Comparison of ENCODE assay signal across 8 cellular contexts in genomic region chr3:59540696-59541095, GRCh38.
A peak's percentile ranks its signal among the peaks of the same experiment; 100 is the strongest.
DNase-seq lines count a peak whose midpoint lies in the region; ATAC-seq lines count a peak whose summit lies in the region.

No MANE protein-coding gene starts in this region.

- H3K4me3 Mint-ChIP-seq in activated T-cell treated with anti-CD3 and anti-CD28 coated beads, Interleukin-2, amount 50 U/mL, for 24 hours: no peak overlapping the region
- peak overlapping the region in 1 of 4 donors; percentile 53 for H3K4me3 Mint-ChIP-seq in IgD-negative memory B cell
- peak overlapping the region; percentile 53 for H3K4me3 Mint-ChIP-seq in stimulated activated memory B cell treated with anti-CD40 and anti-IgM and Interleukin-4, amounts not matched to agents 10 μg/mL and 1 μg/mL and 100 μg/mL, for 72 hours

- no peak for DNase-seq in activated T-cell treated with anti-CD3 and anti-CD28 coated beads, Interleukin-2, amount 50 U/mL, for 24 hours
- DNase-seq in activated T-cell treated with anti-CD3 and anti-CD28 coated beads, Interleukin-2, amount 50 U/mL, for 48 hours: no peak
- no peak for DNase-seq in DMS53 treated with DMSO at 0.1 percent for 48 hours (lab: John Stamatoyannopoulos, UW; ENCODE audit: unreplicated experiment)
- no peak for DNase-seq in stimulated activated CD4-positive, alpha-beta T cell treated with anti-CD3 and anti-CD28 coated beads, Interleukin-15, amount 100 ng/mL, for 24 hours
- DNase-seq in kidney glomerular epithelial cell (lab: John Stamatoyannopoulos, UW): no peak

- no peaks in the 10 kb centered on the region for H3K27me3 Mint-ChIP-seq in activated T-cell treated with anti-CD3 and anti-CD28 coated beads, Interleukin-2, amount 50 U/mL, for 24 hours
- peaks cover 1% of the 10 kb centered on the region for H3K27me3 Mint-ChIP-seq in IgD-negative memory B cell
- H3K27me3 Mint-ChIP-seq in stimulated activated memory B cell treated with anti-CD40 and anti-IgM and Interleukin-4, amounts not matched to agents 10 μg/mL and 1 μg/mL and 100 μg/mL, for 72 hours: no peaks in the 10 kb centered on the region

- H3K4me1 Mint-ChIP-seq in activated T-cell treated with anti-CD3 and anti-CD28 coated beads, Interleukin-2, amount 50 U/mL, for 24 hours (ENCODE audit: low read depth): peaks cover 23% of the 10 kb centered on the region
- peaks cover 0 to 3% (median 0%) of the 10 kb centered on the region in 3 donors for H3K4me1 Mint-ChIP-seq in IgD-negative memory B cell
- H3K4me1 Mint-ChIP-seq in stimulated activated memory B cell treated with anti-CD40 and anti-IgM and Interleukin-4, amounts not matched to agents 10 μg/mL and 1 μg/mL and 100 μg/mL, for 72 hours: peaks cover 14% of the 10 kb centered on the region

- peak overlapping the region; percentile 53 for H3K27ac Mint-ChIP-seq in activated T-cell treated with anti-CD3 and anti-CD28 coated beads, Interleukin-2, amount 50 U/mL, for 24 hours
- H3K27ac Mint-ChIP-seq in IgD-negative memory B cell: peak overlapping the region in 2 of 3 donors; percentile 32 to 37
- peak overlapping the region; percentile 50 for H3K27ac Mint-ChIP-seq in stimulated activated memory B cell treated with anti-CD40 and anti-IgM and Interleukin-4, amounts not matched to agents 10 μg/mL and 1 μg/mL and 100 μg/mL, for 72 hours

- H3K36me3 Mint-ChIP-seq in activated T-cell treated with anti-CD3 and anti-CD28 coated beads, Interleukin-2, amount 50 U/mL, for 24 hours (ENCODE audit: low read depth): no peaks in the 10 kb centered on the region
- H3K36me3 Mint-ChIP-seq in IgD-negative memory B cell: no peaks in the 10 kb centered on the region
- H3K36me3 Mint-ChIP-seq in stimulated activated memory B cell treated with anti-CD40 and anti-IgM and Interleukin-4, amounts not matched to agents 10 μg/mL and 1 μg/mL and 100 μg/mL, for 72 hours: no peaks in the 10 kb centered on the region

- H3K9me3 Mint-ChIP-seq in activated T-cell treated with anti-CD3 and anti-CD28 coated beads, Interleukin-2, amount 50 U/mL, for 24 hours: no peaks in the 10 kb centered on the region
- H3K9me3 Mint-ChIP-seq in IgD-negative memory B cell: peaks cover 0 to 2% (median 0%) of the 10 kb centered on the region in 3 donors
- H3K9me3 Mint-ChIP-seq in stimulated activated memory B cell treated with anti-CD40 and anti-IgM and Interleukin-4, amounts not matched to agents 10 μg/mL and 1 μg/mL and 100 μg/mL, for 72 hours: no peaks in the 10 kb centered on the region

- ATAC-seq in HG02588 (IDR thresholded peaks at IDR 0.05; ENCODE audit: unreplicated experiment): peak; percentile 98
- ATAC-seq in stimulated activated memory B cell treated with anti-CD40 and anti-IgM and Interleukin-4, amounts not matched to agents 10 μg/mL and 1 μg/mL and 100 μg/mL, for 72 hours: peak; percentile 87
